ENCODE assay signal across 13 cellular contexts in the genomic region with DNA sequence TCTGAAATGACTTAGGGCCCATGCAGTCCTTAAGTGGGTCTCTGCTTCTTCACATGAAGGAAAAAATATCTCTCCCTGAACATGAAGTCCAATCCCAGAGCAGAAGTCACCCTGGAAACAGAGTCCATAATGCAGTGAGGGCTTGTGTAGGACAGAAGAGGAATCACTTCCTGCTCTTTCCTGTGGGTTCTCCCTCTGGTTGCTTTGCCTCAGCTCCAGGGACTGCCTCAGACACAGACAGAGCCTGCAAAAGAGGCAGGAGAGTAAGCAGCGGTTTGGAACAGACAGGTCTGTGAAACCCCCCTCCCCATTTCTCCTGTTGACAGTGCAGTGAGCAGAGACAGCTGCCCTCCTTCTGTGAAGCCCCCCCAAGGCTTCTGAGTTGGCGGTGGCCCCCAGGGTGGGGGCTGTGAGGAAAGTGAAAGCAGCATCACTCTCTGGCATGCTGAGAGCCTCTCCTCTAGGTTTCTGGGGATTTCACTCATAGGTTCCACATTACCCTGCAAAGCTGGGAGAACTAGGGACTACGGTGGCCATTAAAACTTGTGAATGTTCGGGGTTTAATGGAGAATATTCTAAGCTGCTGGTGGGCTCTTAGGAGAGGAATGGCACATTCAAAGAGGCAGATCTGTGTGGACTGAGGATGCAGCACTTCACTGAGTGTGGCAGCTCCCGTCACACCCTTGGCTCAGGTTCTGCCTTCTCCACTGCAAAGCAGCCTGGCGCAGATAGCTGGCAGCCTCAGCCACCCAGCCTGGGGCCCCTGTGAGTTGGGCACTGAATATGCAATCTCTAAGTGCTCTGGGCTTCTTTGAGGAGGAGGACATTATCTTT. TPM values are rescaled to one million over a fixed set of nuclear protein-coding genes. Genes with fewer than 3 reads are reported as not detected.
A peak's percentile ranks its signal among the peaks of the same experiment; 100 is the strongest.
DNase-seq lines count a peak whose midpoint lies in the region; ATAC-seq and TF ChIP-seq lines count a peak whose summit lies in the region.
"Had no signal": no experiment of that assay in that cellular context is flagged by ENCODE, and none has a peak within 500 bp of the region (broad histone marks: within the 10 kb centered on the region; RNA-seq: fewer than 3 reads in every experiment).

No MANE protein-coding gene starts in this region.

- TF ChIP-seq CTCF in endodermal cell (conservative IDR thresholded peaks at IDR 0.05) (no peak), neural cell (IDR thresholded peaks at IDR 0.05; ENCODE audit: poor library complexity, severe bottlenecking) (no peak), uterus (IDR thresholded peaks at IDR 0.05) (no peak)

- H3K36me3 Mint-ChIP-seq in activated naive CD4-positive, alpha-beta T cell treated with anti-CD3 and anti-CD28 coated beads, Interleukin-2, amount 10 ng/mL, durations not matched to agents 7 days and 5 days: no peaks in the 10 kb centered on the region
- H3K36me3 Mint-ChIP-seq in endodermal cell (ENCODE audit: low read depth): no peaks in the 10 kb centered on the region
- H3K36me3 Mint-ChIP-seq: activated naive CD8-positive, alpha-beta T cell treated with anti-CD3 and anti-CD28 coated beads, Interleukin-2, amount 10 ng/mL, durations not matched to agents 7 days and 5 days had no signal

- no peak overlapping the region for H2AFZ ChIP-seq in neural cell (ENCODE audit: low read depth, low read length)

- CTCF ChIA-PET in activated naive CD4-positive, alpha-beta T cell treated with anti-CD3 and anti-CD28 coated beads, Interleukin-2, amount 10 ng/mL, durations not matched to agents 7 days and 5 days (lab: Charles Lee): interaction anchor here (1.0 to 7.0 kb wide), 4 partner anchors 13 to 321 kb away, joined by 3 to 45 read pairs (median 7); no protein-coding TSS in a partner anchor

- H3K27ac Mint-ChIP-seq in activated naive CD4-positive, alpha-beta T cell treated with anti-CD3 and anti-CD28 coated beads, Interleukin-2, amount 10 ng/mL, durations not matched to agents 7 days and 5 days: peak overlapping the region; percentile 42
- no peak overlapping the region for H3K27ac Mint-ChIP-seq in endodermal cell
- H3K27ac Mint-ChIP-seq: effector memory CD8-positive, alpha-beta T cell; T-helper 17 cell had no signal

- H3K9ac ChIP-seq in endodermal cell (ENCODE audit: extremely low read depth, low read length, poor library complexity, severe bottlenecking) (no peak overlapping the region), neural cell (ENCODE audit: low read length) (peak overlapping the region; percentile 24)

- no peak for DNase-seq in activated naive CD4-positive, alpha-beta T cell treated with anti-CD3 and anti-CD28 coated beads, Interleukin-2, amount 10 ng/mL, durations not matched to agents 7 days and 5 days
- no peak for DNase-seq in activated naive CD4-positive, alpha-beta T cell (lab: John Stamatoyannopoulos, UW)
- DNase-seq in endodermal cell (peak; percentile 44), ureter (ENCODE audit: low spot score) (peak; percentile 42), uterus (no peak)
- DNase-seq: activated naive CD8-positive, alpha-beta T cell treated with anti-CD3 and anti-CD28 coated beads, Interleukin-2, amount 10 ng/mL, durations not matched to agents 7 days and 5 days; effector memory CD8-positive, alpha-beta T cell; NCI-H187 treated with DMSO at 0.1 percent for 48 hours; T-helper 17 cell had no signal

- no peaks in the 10 kb centered on the region for H4K20me1 ChIP-seq in neural cell (ENCODE audit: insufficient read depth)

- H3K79me2 ChIP-seq in neural cell (replicated peaks; ENCODE audit: insufficient read depth, low read length): no peaks in the 10 kb centered on the region

- ATAC-seq in GM18511 (IDR thresholded peaks at IDR 0.05; ENCODE audit: unreplicated experiment) (no peak), HG03571 (IDR thresholded peaks at IDR 0.05; ENCODE audit: unreplicated experiment) (no peak)
- ATAC-seq: effector memory CD8-positive, alpha-beta T cell; K562; T-helper 17 cell had no signal

- H3K27me3 Mint-ChIP-seq in activated naive CD4-positive, alpha-beta T cell treated with anti-CD3 and anti-CD28 coated beads, Interleukin-2, amount 10 ng/mL, durations not matched to agents 7 days and 5 days: peaks cover 37% of the 10 kb centered on the region
- peaks cover 33% of the 10 kb centered on the region for H3K27me3 Mint-ChIP-seq in endodermal cell (ENCODE audit: insufficient read depth)
- H3K27me3 Mint-ChIP-seq: activated naive CD8-positive, alpha-beta T cell treated with anti-CD3 and anti-CD28 coated beads, Interleukin-2, amount 10 ng/mL, durations not matched to agents 7 days and 5 days; effector memory CD8-positive, alpha-beta T cell; T-helper 17 cell had no signal

- TF ChIP-seq EP300 in neural cell (conservative IDR thresholded peaks at IDR 0.05; ENCODE audit: poor library complexity, severe bottlenecking): no peak

- H3K4me3 ChIP-seq in endodermal cell (ENCODE audit: low read length) (no peak overlapping the region), neural cell (ENCODE audit: low read length) (no peak overlapping the region), uterus (no peak overlapping the region)
- H3K4me3 ChIP-seq: K562 had no signal

- H3K9me3 Mint-ChIP-seq in activated naive CD4-positive, alpha-beta T cell treated with anti-CD3 and anti-CD28 coated beads, Interleukin-2, amount 10 ng/mL, durations not matched to agents 7 days and 5 days: peaks cover 1% of the 10 kb centered on the region
- no peaks in the 10 kb centered on the region for H3K9me3 Mint-ChIP-seq in endodermal cell
- H3K9me3 Mint-ChIP-seq: activated naive CD8-positive, alpha-beta T cell treated with anti-CD3 and anti-CD28 coated beads, Interleukin-2, amount 10 ng/mL, durations not matched to agents 7 days and 5 days; effector memory CD8-positive, alpha-beta T cell had no signal

- H3K27me3 ChIP-seq in endodermal cell (ENCODE audit: control insufficient read depth, insufficient read depth, low read length, poor library complexity, severe bottlenecking): peaks cover 30% of the 10 kb centered on the region
- peaks cover 9% of the 10 kb centered on the region for H3K27me3 ChIP-seq in neural cell (ENCODE audit: insufficient read depth, low read depth, low read length)
- no peaks in the 10 kb centered on the region for H3K27me3 ChIP-seq in uterus

- intact Hi-C loops in uterus (cut with DNase I; ENCODE audit: low total_unique reads): no loop called here

- H3K9me2 ChIP-seq in neural cell (ENCODE audit: insufficient read depth, low read length): no peaks in the 10 kb centered on the region

- H3K4me1 ChIP-seq in endodermal cell (ENCODE audit: control insufficient read depth, insufficient read depth, low read length): no peaks in the 10 kb centered on the region
- H3K4me1 ChIP-seq in uterus: no peaks in the 10 kb centered on the region

- H3K36me3 ChIP-seq in endodermal cell (ENCODE audit: control insufficient read depth, insufficient read depth, low read length) (no peaks in the 10 kb centered on the region), neural cell (ENCODE audit: insufficient read depth, low read length) (no peaks in the 10 kb centered on the region), uterus (no peaks in the 10 kb centered on the region)

- H3K27ac ChIP-seq in endodermal cell (ENCODE audit: low read depth, low read length) (no peak overlapping the region), neural cell (ENCODE audit: low read length) (peak overlapping the region; percentile 9), uterus (no peak overlapping the region)

- H3K4me3 Mint-ChIP-seq in activated naive CD4-positive, alpha-beta T cell treated with anti-CD3 and anti-CD28 coated beads, Interleukin-2, amount 10 ng/mL, durations not matched to agents 7 days and 5 days: no peak overlapping the region
- no peak overlapping the region for H3K4me3 Mint-ChIP-seq in endodermal cell
- H3K4me3 Mint-ChIP-seq: activated naive CD8-positive, alpha-beta T cell treated with anti-CD3 and anti-CD28 coated beads, Interleukin-2, amount 10 ng/mL, durations not matched to agents 7 days and 5 days; effector memory CD8-positive, alpha-beta T cell; T-helper 17 cell had no signal

- peak; percentile 11 for TF ChIP-seq RAD21 in neural cell (conservative IDR thresholded peaks at IDR 0.05)

- 89% methylated on average over 5 of the region's 6 CpGs; no CpG with 5 or more reads in 1 of the 2 experiments for WGBS in endodermal cell (ENCODE audit: insufficient coverage in 1 of 2, insufficient read length in 1 of 2), 2 experiments

- H3K4me1 Mint-ChIP-seq in activated naive CD4-positive, alpha-beta T cell treated with anti-CD3 and anti-CD28 coated beads, Interleukin-2, amount 10 ng/mL, durations not matched to agents 7 days and 5 days: peaks cover 22% of the 10 kb centered on the region
- peaks cover 16% of the 10 kb centered on the region for H3K4me1 Mint-ChIP-seq in endodermal cell

- no peaks in the 10 kb centered on the region for H3F3A ChIP-seq in neural cell (ENCODE audit: insufficient read depth, low read length, poor library complexity, severe bottlenecking)

- TF ChIP-seq POLR2A in uterus (IDR thresholded peaks at IDR 0.05): no peak

- H3K4me2 ChIP-seq in neural cell (ENCODE audit: low read length): no peak overlapping the region

- H3K9me3 ChIP-seq in endodermal cell (ENCODE audit: control insufficient read depth, low read length): no peaks in the 10 kb centered on the region
- H3K9me3 ChIP-seq in neural cell (ENCODE audit: low read length): no peaks in the 10 kb centered on the region
- H3K9me3 ChIP-seq in uterus: no peaks in the 10 kb centered on the region

TF ChIP-seq in neural cell, 6 proteins besides CTCF, POLR2A, EP300 and RAD21:
- TF ChIP-seq EZH2 (IDR thresholded peaks at IDR 0.05; ENCODE audit: borderline replicate concordance, insufficient read depth, low read length, poor library complexity, severe bottlenecking) (no peak), TAF1 (IDR thresholded peaks at IDR 0.05; ENCODE audit: low read depth) (no peak), SMC3 (conservative IDR thresholded peaks at IDR 0.05; ENCODE audit: poor library complexity) (no peak), POLR2AphosphoS5 (IDR thresholded peaks at IDR 0.05) (no peak)

RNA-seq across cellular contexts. Expression of gene MAB21L3, which starts 53.1 kb away (rescaled TPM):
- under 1 TPM in 1 of 2 donors, not detected in 1; 0.09 TPM for total RNA-seq in endodermal cell
- 0.07 TPM for polyA plus RNA-seq in endodermal cell (2013, experiment 1 of 2)
- 0.12 TPM for polyA plus RNA-seq in endodermal cell (2013, experiment 2 of 2)
- polyA plus RNA-seq in neural cell: not detected in 2 replicates
- polyA minus RNA-seq in neural cell: not detected in 2 replicates
- 3.6 TPM for total RNA-seq in ureter
- total RNA-seq in uterus: not detected
- total RNA-seq: activated naive CD8-positive, alpha-beta T cell treated with anti-CD3 and anti-CD28 coated beads, Interleukin-2, amount 10 ng/mL, durations not matched to agents 7 days and 5 days; K562; T-helper 17 cell had no signal
- polyA plus RNA-seq: K562 had no signal

Comparison
In these comparisons a context has a peak if more than half of its experiments do, and no peak if none do; other contexts are left out.
1. DNase-seq: peak in endodermal cell (single experiment) and ureter (single experiment); none in activated naive CD4-positive, alpha-beta T cell treated with anti-CD3 and anti-CD28 coated beads, Interleukin-2, amount 10 ng/mL, durations not matched to agents 7 days and 5 days (single experiment), activated naive CD4-positive, alpha-beta T cell (0 of 4) and uterus (0 of 2).